16 cellular contexts compared by ENCODE assay signal in genomic region chr14:69268763-69269162, GRCh38. TPM values are rescaled to one million over a fixed set of nuclear protein-coding genes. Genes with fewer than 3 reads are reported as not detected.
A peak's percentile ranks its signal among the peaks of the same experiment; 100 is the strongest.
DNase-seq lines count a peak whose midpoint lies in the region; ATAC-seq lines count a peak whose summit lies in the region.
"Had no signal": no experiment of that assay in that cellular context is flagged by ENCODE, and none has a peak within 500 bp of the region (broad histone marks: within the 10 kb centered on the region; RNA-seq: fewer than 3 reads in every experiment).

No MANE protein-coding gene starts in this region.

- peaks cover under 1 to 5% of the 10 kb centered on the region in 2 donors for H3K4me1 ChIP-seq in neuronal stem cell (ENCODE audit: control insufficient read depth in 2 of 2, insufficient read depth in 1 of 2, low read depth in 1 of 2, low read length in 2 of 2)

- H2AK5ac ChIP-seq in neuronal stem cell (ENCODE audit: low read depth, low read length) = no peak overlapping the region

- no peak overlapping the region for H3K27ac ChIP-seq in neuronal stem cell (replicated peaks; ENCODE audit: low read length)

- no peak overlapping the region for H3K4ac ChIP-seq in neuronal stem cell (ENCODE audit: low read length)

- no peak overlapping the region for H4K8ac ChIP-seq in neuronal stem cell (ENCODE audit: low read depth, low read length)

- no peak overlapping the region for H2AFZ ChIP-seq in neuronal stem cell (ENCODE audit: low read length)

- no peak overlapping the region for H3K9ac ChIP-seq in neuronal stem cell (ENCODE audit: low read depth, low read length, poor library complexity)

- H3K79me1 ChIP-seq in neuronal stem cell (ENCODE audit: low read depth, low read length) = peaks cover 2% of the 10 kb centered on the region

- H3K27me3 ChIP-seq in MG63 = no peaks in the 10 kb centered on the region
- H3K27me3 ChIP-seq in neuronal stem cell (ENCODE audit: control insufficient read depth in 3 of 3, insufficient read depth in 3 of 3, low read depth in 1 of 3, low read length in 3 of 3) = no peaks in the 10 kb centered on the region

- H2BK5ac ChIP-seq in neuronal stem cell (ENCODE audit: low read length) = no peak overlapping the region

- in situ Hi-C loops in ACHN (cut with HindIII; ENCODE audit: low pct_ligation_motif_present, low pct_unique_long_range_greater_than_20kb, low sequenced_read_pairs) = no loop called here

- no peak overlapping the region for H3K4me2 ChIP-seq in neuronal stem cell (ENCODE audit: insufficient read depth, low read length, poor library complexity, severe bottlenecking)

- H3K36me3 ChIP-seq in MG63 = no peaks in the 10 kb centered on the region
- peaks cover 0 to 2% of the 10 kb centered on the region in 2 donors for H3K36me3 ChIP-seq in neuronal stem cell (replicated peaks in 1 of 2; ENCODE audit: control insufficient read depth in 2 of 2, insufficient read depth in 2 of 2, low read length in 2 of 2)

- DNase-seq in ACHN (peak; percentile 43), MG63 (peak; percentile 59), dedifferentiated amniotic fluid mesenchymal stem cell (ENCODE audit: extremely low spot score) (peak; percentile 30), hepatic stellate cell (ENCODE audit: low spot score) (peak; percentile 63), neuronal stem cell (ENCODE audit: low spot score) (no peak), left lobe of liver (ENCODE audit: low spot score) (no peak)
- DNase-seq: activated gamma-delta T cell; DMS 273 treated with DMSO at 0.1 percent for 48 hours; NCI-H1105 treated with DMSO at 0.1 percent for 48 hours; NCI-H524; RPMI8226; stimulated activated CD4-positive, alpha-beta T cell treated with anti-CD3 and anti-CD28 coated beads, Interleukin-1b, Interleukin-23, amount 100 ng/mL, for 48 hours; stimulated activated CD8-positive, alpha-beta memory T cell treated with anti-CD3 and anti-CD28 coated beads, Interleukin-4, amount 100 ng/mL, for 48 hours had no signal

- no peak overlapping the region for H2BK15ac ChIP-seq in neuronal stem cell (ENCODE audit: low read length)

- no CpG with 5 or more reads among the region's 4 CpGs for WGBS in neuronal stem cell (ENCODE audit: extremely low coverage in 2 of 2, insufficient read length in 2 of 2, insufficient replicate concordance in 1 of 2), 2 donors

- H2BK12ac ChIP-seq in neuronal stem cell (ENCODE audit: low read length) = no peak overlapping the region

- H2BK120ac ChIP-seq in neuronal stem cell (ENCODE audit: low read depth, low read length) = no peak overlapping the region

- no peak for ATAC-seq in left lobe of liver
- ATAC-seq in GM21447 (IDR thresholded peaks at IDR 0.05; ENCODE audit: unreplicated experiment) = no peak
- no peak for ATAC-seq in HG02981 (IDR thresholded peaks at IDR 0.05; ENCODE audit: unreplicated experiment)

- no peak overlapping the region for H3K18ac ChIP-seq in neuronal stem cell (ENCODE audit: low read length)

- H3K4me3 ChIP-seq in MG63 (no peak overlapping the region), neuronal stem cell (ENCODE audit: low read length in 2 of 2) (no peak overlapping the region)

- H3K14ac ChIP-seq in neuronal stem cell (ENCODE audit: low read length) = no peak overlapping the region

- no peak overlapping the region for H3K23ac ChIP-seq in neuronal stem cell (ENCODE audit: low read depth, low read length, poor library complexity)

- no peaks in the 10 kb centered on the region for H3K9me3 ChIP-seq in MG63
- peaks cover 0 to 5% of the 10 kb centered on the region in 2 donors for H3K9me3 ChIP-seq in neuronal stem cell (replicated peaks in 1 of 2; ENCODE audit: control insufficient read depth in 2 of 2, insufficient read depth in 1 of 2, low read depth in 1 of 2, low read length in 2 of 2)

- no peak overlapping the region for H4K91ac ChIP-seq in neuronal stem cell (ENCODE audit: low read depth, low read length, poor library complexity)

RNA-seq across cellular contexts. Expression of gene GALNT16, which starts 8.8 kb away (rescaled TPM):
- total RNA-seq in MG63 (2014; rRNA removed; shearing (Covaris generic); ENCODE audit: low replicate concordance) = 3.8 and 8.6 TPM in 2 replicates
- 17.1 TPM for polyA plus RNA-seq in neuronal stem cell (2013, experiment 1 of 2)
- 17.4 TPM for polyA plus RNA-seq in neuronal stem cell (2013, experiment 2 of 2)
- 1.1 TPM for total RNA-seq in left lobe of liver
- total RNA-seq: mononuclear cell had no signal

Comparison
In these comparisons a context has a peak if more than half of its experiments do, and no peak if none do; other contexts are left out.
1. DNase-seq: peak in ACHN (single experiment), MG63 (single experiment), dedifferentiated amniotic fluid mesenchymal stem cell (single experiment) and hepatic stellate cell (single experiment); none in neuronal stem cell (single experiment) and left lobe of liver (single experiment).